In genomic region chr18:49510393-49511115, GRCh38 we compare ENCODE assay signal across 8 cellular contexts.
DNase-seq lines count a peak whose midpoint lies in the region; ATAC-seq and TF ChIP-seq lines count a peak whose summit lies in the region.

No MANE protein-coding gene starts in this region.

- TF ChIP-seq CTCF in LNCAP (IDR thresholded peaks at IDR 0.05): peak; percentile 91

- peak; percentile 48 for DNase-seq in DMS153 treated with DMSO at 0.1 percent for 48 hours (lab: John Stamatoyannopoulos, UW; ENCODE audit: unreplicated experiment)
- DNase-seq in RPMI8226: peak; percentile 73
- DNase-seq in activated T-helper 9 cell treated with anti-CD3 and anti-CD28 coated beads, Interleukin-2, amount 50 U/mL, for 16 hours (ENCODE audit: low read depth): peak; percentile 30
- peak; percentile 53 for DNase-seq in glomerular visceral epithelial cell (ENCODE audit: extremely low spot score)
- DNase-seq in putamen (ENCODE audit: low spot score): peak; percentile 31

- no peak for ATAC-seq in GM21381 (IDR thresholded peaks at IDR 0.05; ENCODE audit: unreplicated experiment)
- ATAC-seq in GM21526 (IDR thresholded peaks at IDR 0.05; ENCODE audit: low FRiP score, unreplicated experiment): no peak
